ENCODE assay signal across 27 cellular contexts in the genomic region with DNA sequence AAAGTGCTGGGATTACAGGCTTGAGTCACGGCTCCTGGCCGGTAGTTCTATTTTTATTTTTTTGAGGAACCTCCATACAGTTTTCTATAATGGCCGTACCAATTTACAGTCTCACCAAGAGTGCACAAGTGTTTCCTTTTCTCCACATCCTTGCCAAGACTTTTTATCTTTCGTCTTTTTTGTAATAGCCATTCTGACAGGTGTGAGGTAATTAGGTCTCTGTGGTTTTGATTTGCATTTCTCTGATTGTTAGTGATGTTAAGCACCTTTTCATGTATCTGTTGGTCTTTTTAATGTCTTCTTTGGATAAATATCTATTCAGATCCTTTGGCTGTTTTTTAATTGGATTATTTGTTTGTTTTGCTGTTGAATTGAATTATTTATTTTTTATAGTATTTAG.
"Had no signal": no experiment of that assay in that cellular context is flagged by ENCODE, and none has a peak within 500 bp of the region (broad histone marks: within the 10 kb centered on the region; RNA-seq: fewer than 3 reads in every experiment).

No MANE protein-coding gene starts in this region.

- H3K27me3 ChIP-seq: heart left ventricle, ovary, testis, transverse colon had no signal

- H3K4me3 Mint-ChIP-seq: activated CD4-positive, alpha-beta memory T cell treated with anti-CD3 and anti-CD28 coated beads, Interleukin-2, amount 10 ng/mL, durations not matched to agents 7 days and 5 days; activated CD4-positive, alpha-beta T cell treated with anti-CD3 and anti-CD28 coated beads, Interleukin-2, amount 10 ng/mL, durations not matched to agents 7 days and 5 days; activated T-cell treated with anti-CD3 and anti-CD28 coated beads, Interleukin-2, amount 50 U/mL, for 24 hours; activated T-helper 17 cell treated with anti-CD3 and anti-CD28 coated beads, Interleukin-2, amount 50 U/mL, for 72 hours; mesothelial cell of epicardium; naive B cell; nephron progenitor cell; WTC11 had no signal

- H3K27me3 Mint-ChIP-seq: activated CD4-positive, alpha-beta memory T cell treated with anti-CD3 and anti-CD28 coated beads, Interleukin-2, amount 10 ng/mL, durations not matched to agents 7 days and 5 days; activated CD4-positive, alpha-beta T cell treated with anti-CD3 and anti-CD28 coated beads, Interleukin-2, amount 10 ng/mL, durations not matched to agents 7 days and 5 days; activated T-cell treated with anti-CD3 and anti-CD28 coated beads, Interleukin-2, amount 50 U/mL, for 24 hours; activated T-helper 17 cell treated with anti-CD3 and anti-CD28 coated beads, Interleukin-2, amount 50 U/mL, for 72 hours; naive B cell had no signal

- H3K27ac ChIP-seq: heart left ventricle, ovary, prostate gland, skin epidermis, testis had no signal

- FAIRE-seq: endothelial cell of umbilical vein had no signal

- H3K4me3 ChIP-seq: heart left ventricle, ovary, prostate gland, skin epidermis, testis, transverse colon had no signal

- H3K36me3 Mint-ChIP-seq: naive B cell had no signal

- H3K9me3 ChIP-seq: heart left ventricle, ovary, prostate gland, testis, transverse colon had no signal

- H3K4me1 Mint-ChIP-seq: activated CD4-positive, alpha-beta memory T cell treated with anti-CD3 and anti-CD28 coated beads, Interleukin-2, amount 10 ng/mL, durations not matched to agents 7 days and 5 days; activated CD4-positive, alpha-beta T cell treated with anti-CD3 and anti-CD28 coated beads, Interleukin-2, amount 10 ng/mL, durations not matched to agents 7 days and 5 days; activated T-helper 17 cell treated with anti-CD3 and anti-CD28 coated beads, Interleukin-2, amount 50 U/mL, for 72 hours; mesothelial cell of epicardium; naive B cell; nephron progenitor cell had no signal

- H3K36me3 ChIP-seq: ovary, prostate gland, transverse colon had no signal

- H3K9me3 Mint-ChIP-seq: activated CD4-positive, alpha-beta memory T cell treated with anti-CD3 and anti-CD28 coated beads, Interleukin-2, amount 10 ng/mL, durations not matched to agents 7 days and 5 days; activated CD4-positive, alpha-beta T cell treated with anti-CD3 and anti-CD28 coated beads, Interleukin-2, amount 10 ng/mL, durations not matched to agents 7 days and 5 days; activated T-cell treated with anti-CD3 and anti-CD28 coated beads, Interleukin-2, amount 50 U/mL, for 24 hours; activated T-helper 17 cell treated with anti-CD3 and anti-CD28 coated beads, Interleukin-2, amount 50 U/mL, for 72 hours; mesothelial cell of epicardium; naive B cell had no signal

- H3K4me1 ChIP-seq: prostate gland, testis, transverse colon had no signal

- DNase-seq: activated CD4-positive, alpha-beta memory T cell treated with anti-CD3 and anti-CD28 coated beads, Interleukin-2, amount 10 ng/mL, durations not matched to agents 7 days and 5 days; activated CD4-positive, alpha-beta T cell treated with anti-CD3 and anti-CD28 coated beads for 1 hour; activated CD4-positive, alpha-beta T cell treated with anti-CD3 and anti-CD28 coated beads, Interleukin-2, amount 10 ng/mL, durations not matched to agents 7 days and 5 days; activated CD8-positive, alpha-beta memory T cell treated with anti-CD3 and anti-CD28 coated beads, Interleukin-2, amount 50 U/mL, for 48 hours; activated gamma-delta T cell treated with Interleukin-2 at 50 U/mL for 16 hours; activated naive CD4-positive, alpha-beta T cell treated with anti-CD3 and anti-CD28 coated beads, Interleukin-2, amount 50 U/mL, for 16 hours; activated T-cell treated with anti-CD3 and anti-CD28 coated beads, Interleukin-2, amount 50 U/mL, for 24 hours; amniotic stem cell; caudate nucleus; foreskin fibroblast; heart left ventricle; naive B cell; nephron progenitor cell; ovary; retina; stimulated activated CD4-positive, alpha-beta T cell treated with anti-CD3 and anti-CD28 coated beads, Interleukin-12 subunit alpha, Interleukin-12 subunit beta, amount 100 ng/mL, for 4 hours; stimulated activated CD4-positive, alpha-beta T cell treated with anti-CD3 and anti-CD28 coated beads, Interleukin-4, amount 100 ng/mL, for 1 hour; stimulated activated naive CD8-positive, alpha-beta T cell treated with anti-CD3 and anti-CD28 coated beads, Interleukin-15, Interleukin-2, amounts not matched to agents 100 U/mL and 50 U/mL, for 24 hours; testis; transverse colon had no signal

- ATAC-seq: activated T-helper 17 cell treated with anti-CD3 and anti-CD28 coated beads, Interleukin-2, amount 50 U/mL, for 72 hours; heart left ventricle; sciatic nerve; stimulated activated naive CD8-positive, alpha-beta T cell treated with anti-CD3 and anti-CD28 coated beads, Interleukin-15, Interleukin-2, amounts not matched to agents 100 U/mL and 50 U/mL, for 24 hours; WTC11 had no signal

- H3K27ac Mint-ChIP-seq: activated CD4-positive, alpha-beta memory T cell treated with anti-CD3 and anti-CD28 coated beads, Interleukin-2, amount 10 ng/mL, durations not matched to agents 7 days and 5 days; activated CD4-positive, alpha-beta T cell treated with anti-CD3 and anti-CD28 coated beads, Interleukin-2, amount 10 ng/mL, durations not matched to agents 7 days and 5 days; activated T-cell treated with anti-CD3 and anti-CD28 coated beads, Interleukin-2, amount 50 U/mL, for 24 hours; activated T-helper 17 cell treated with anti-CD3 and anti-CD28 coated beads, Interleukin-2, amount 50 U/mL, for 72 hours; mesothelial cell of epicardium; naive B cell; nephron progenitor cell had no signal
